ENCODE assay signal across 10 cellular contexts in the genomic region with DNA sequence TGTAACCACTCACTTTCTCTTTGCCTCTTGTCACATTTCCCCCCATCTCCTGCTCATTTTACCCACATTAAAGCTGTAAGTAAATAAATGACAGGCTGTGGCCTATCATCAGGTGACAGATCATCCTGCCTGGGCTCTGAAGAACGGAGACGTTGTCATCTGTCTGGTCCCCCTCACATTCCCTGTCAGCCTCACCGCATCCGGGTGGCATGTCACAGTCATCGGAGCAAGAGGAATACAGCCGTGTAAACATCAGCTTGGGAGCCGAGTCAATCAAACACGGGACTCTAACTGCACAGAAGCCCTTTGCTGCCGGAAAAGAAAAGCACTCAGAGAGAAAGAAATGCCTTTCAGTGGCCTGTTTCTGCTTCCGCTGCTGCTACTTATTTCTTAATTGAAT.
DNase-seq lines count a peak whose midpoint lies in the region; ATAC-seq and FAIRE-seq lines count a peak whose summit lies in the region.
"Had no signal": no experiment of that assay in that cellular context is flagged by ENCODE, and none has a peak within 500 bp of the region (broad histone marks: within the 10 kb centered on the region; RNA-seq: fewer than 3 reads in every experiment).

No MANE protein-coding gene starts in this region.

- H3K36me3 Mint-ChIP-seq in stimulated activated naive B cell treated with anti-CD40 and anti-IgM and Interleukin-4, amounts not matched to agents 10 μg/mL and 1 μg/mL and 100 μg/mL, for 72 hours: no peaks in the 10 kb centered on the region
- H3K36me3 Mint-ChIP-seq: memory B cell had no signal

- no peaks in the 10 kb centered on the region for H3K9me3 Mint-ChIP-seq in stimulated activated naive B cell treated with anti-CD40 and anti-IgM and Interleukin-4, amounts not matched to agents 10 μg/mL and 1 μg/mL and 100 μg/mL, for 72 hours

- H3K27ac Mint-ChIP-seq in stimulated activated naive B cell treated with anti-CD40 and anti-IgM and Interleukin-4, amounts not matched to agents 10 μg/mL and 1 μg/mL and 100 μg/mL, for 72 hours: peak overlapping the region; percentile 51
- H3K27ac Mint-ChIP-seq: memory B cell had no signal

- no peaks in the 10 kb centered on the region for H3K4me1 Mint-ChIP-seq in stimulated activated naive B cell treated with anti-CD40 and anti-IgM and Interleukin-4, amounts not matched to agents 10 μg/mL and 1 μg/mL and 100 μg/mL, for 72 hours
- H3K4me1 Mint-ChIP-seq: memory B cell had no signal

- H3K27me3 Mint-ChIP-seq in stimulated activated naive B cell treated with anti-CD40 and anti-IgM and Interleukin-4, amounts not matched to agents 10 μg/mL and 1 μg/mL and 100 μg/mL, for 72 hours: no peaks in the 10 kb centered on the region
- H3K27me3 Mint-ChIP-seq: memory B cell had no signal

- FAIRE-seq in HTR-8/SVneo (lab: Jason Lieb, UNC): no peak

- DNase-seq in HT-29 (ENCODE audit: low spot score): peak; percentile 35
- peak; percentile 32 for DNase-seq in NCI-H345 treated with DMSO at 0.1 percent for 48 hours (lab: John Stamatoyannopoulos, UW; ENCODE audit: unreplicated experiment)
- peak; percentile 31 for DNase-seq in glomerular visceral epithelial cell (ENCODE audit: extremely low spot score)
- no peak for DNase-seq in stimulated activated naive B cell treated with anti-CD40 and anti-IgM and Interleukin-4, amounts not matched to agents 10 μg/mL and 1 μg/mL and 100 μg/mL, for 72 hours
- DNase-seq in KG1 (lab: John Stamatoyannopoulos, UW): no peak
- DNase-seq in HTR-8/SVneo (ENCODE audit: insufficient read length, low spot score): no peak
- DNase-seq in NCI-H446 treated with DMSO at 0.1 percent for 48 hours (lab: John Stamatoyannopoulos, UW): no peak
- DNase-seq: activated CD4-positive, alpha-beta T cell treated with anti-CD3 and anti-CD28 coated beads, Interleukin-2, amount 50 U/mL, for 4 hours; heart right ventricle had no signal

- ATAC-seq in stimulated activated naive B cell treated with anti-CD40 and anti-IgM and Interleukin-4, amounts not matched to agents 10 μg/mL and 1 μg/mL and 100 μg/mL, for 72 hours (replicated peaks): no peak
- ATAC-seq: heart right ventricle had no signal

- H3K4me3 Mint-ChIP-seq in stimulated activated naive B cell treated with anti-CD40 and anti-IgM and Interleukin-4, amounts not matched to agents 10 μg/mL and 1 μg/mL and 100 μg/mL, for 72 hours: no peak overlapping the region
- H3K4me3 Mint-ChIP-seq: memory B cell had no signal

Comparison
In these comparisons a context has a peak if more than half of its experiments do, and no peak if none do; other contexts are left out.
1. DNase-seq: peak in HT-29 (single experiment), NCI-H345 treated with DMSO at 0.1 percent for 48 hours (single experiment) and glomerular visceral epithelial cell (single experiment); none in stimulated activated naive B cell treated with anti-CD40 and anti-IgM and Interleukin-4, amounts not matched to agents 10 μg/mL and 1 μg/mL and 100 μg/mL, for 72 hours (single experiment), KG1 (single experiment), HTR-8/SVneo (single experiment) and NCI-H446 treated with DMSO at 0.1 percent for 48 hours (single experiment).